Comparison of ENCODE assay signal across 8 cellular contexts in the genomic region with DNA sequence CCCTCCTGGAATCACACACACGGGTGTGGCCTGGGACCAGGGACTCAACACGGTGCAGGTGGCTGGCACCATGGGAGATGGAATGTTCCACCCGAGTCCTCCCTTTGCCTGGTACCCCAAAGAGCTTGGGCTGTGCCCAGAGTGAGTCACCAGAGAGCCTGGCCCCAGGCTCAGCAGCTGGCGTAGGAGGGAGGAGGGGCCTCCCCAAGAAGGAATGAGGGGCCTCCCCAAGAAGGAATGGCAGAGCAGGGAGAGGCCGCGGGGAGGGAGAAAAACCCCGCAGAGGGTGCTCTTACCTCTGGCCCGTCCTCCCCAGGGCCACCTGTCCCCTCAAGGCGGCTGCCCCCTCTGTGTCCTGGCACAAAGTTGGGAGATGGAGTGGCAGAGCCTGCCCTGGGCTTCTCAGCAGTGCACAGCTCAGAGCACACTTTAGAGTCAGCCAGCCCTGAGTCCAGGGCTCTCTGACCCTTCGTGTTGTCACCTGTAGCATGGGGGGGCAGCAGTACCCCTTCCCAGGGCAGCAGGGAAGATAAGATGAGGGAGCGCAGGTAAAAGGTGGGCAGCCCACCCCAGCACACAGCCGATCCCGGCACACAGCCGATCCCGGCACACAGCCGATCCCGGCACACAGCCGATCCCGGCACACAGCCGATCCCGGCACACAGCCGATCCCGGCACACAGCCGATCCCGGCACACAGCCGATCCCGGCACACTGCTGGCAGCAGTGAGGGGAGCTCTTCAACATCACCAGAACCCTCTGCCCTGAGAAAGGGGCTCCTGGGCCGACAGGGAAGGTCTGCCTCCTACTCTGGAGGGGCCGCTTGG. TPM values are rescaled to one million over a fixed set of nuclear protein-coding genes. Genes with fewer than 3 reads are reported as not detected.
DNase-seq lines count a peak whose midpoint lies in the region; ATAC-seq, FAIRE-seq and TF ChIP-seq lines count a peak whose summit lies in the region.

No MANE protein-coding gene starts in this region.

- peak overlapping the region; percentile 82 for H4K8ac ChIP-seq in neuronal stem cell (ENCODE audit: low read depth, low read length)

- no peak overlapping the region for H2BK12ac ChIP-seq in neuronal stem cell (ENCODE audit: low read length)

- H2BK120ac ChIP-seq in neuronal stem cell (ENCODE audit: low read depth, low read length): no peak overlapping the region

- H3K27ac Mint-ChIP-seq in CD8-positive, alpha-beta memory T cell: peak overlapping the region; percentile 88 to 99 (median 98)

- TF ChIP-seq RAD21 in GM12878 (IDR thresholded peaks at IDR 0.05; ENCODE audit: insufficient read depth, low read depth, low read length): no peak

- H3K9me3 ChIP-seq in CD8-positive, alpha-beta memory T cell (ENCODE audit: low read length): no peaks in the 10 kb centered on the region
- H3K9me3 ChIP-seq in Karpas-422 (ENCODE audit: low read length) (no peaks in the 10 kb centered on the region), GM12878 (replicated peaks; ENCODE audit: control insufficient read depth, insufficient read depth, low read length) (no peaks in the 10 kb centered on the region), neuronal stem cell (replicated peaks in 1 of 2; ENCODE audit: control insufficient read depth in 2 of 2, insufficient read depth in 1 of 2, low read depth in 1 of 2, low read length in 2 of 2) (no peaks in the 10 kb centered on the region)

- peak overlapping the region; percentile 92 for H3K4me3 ChIP-seq in CD8-positive, alpha-beta memory T cell (ENCODE audit: low read length)
- H3K4me3 ChIP-seq in Karpas-422 (ENCODE audit: low read length) (peak overlapping the region; percentile 73), GM12878 (peak overlapping the region; percentile 89), neuronal stem cell (ENCODE audit: low read length in 2 of 2) (no peak overlapping the region)

- H3K79me2 ChIP-seq in Karpas-422 (ENCODE audit: low read length) (peaks cover 37% of the 10 kb centered on the region), GM12878 (ENCODE audit: control insufficient read depth, insufficient read depth, low read length) (peaks cover 47% of the 10 kb centered on the region)

- no peak for TF ChIP-seq EP300 in GM12878 (IDR thresholded peaks at IDR 0.05; ENCODE audit: borderline replicate concordance in 1 of 2, control insufficient read depth in 1 of 2, low read depth in 2 of 2, low read length in 2 of 2)

- WGBS in GM12878 (ENCODE audit: insufficient coverage, insufficient replicate concordance, low lambda C conversion rate, missing lambda C conversion rate): 10% methylated on average over 29 of the region's 29 CpGs
- WGBS in neuronal stem cell (ENCODE audit: extremely low coverage in 2 of 2, insufficient read length in 2 of 2, insufficient replicate concordance in 1 of 2), 2 donors: no CpG with 5 or more reads among the region's 29 CpGs

- no peak overlapping the region for H4K91ac ChIP-seq in neuronal stem cell (ENCODE audit: low read depth, low read length, poor library complexity)

- DNase-seq in CD8-positive, alpha-beta memory T cell: no peak
- DNase-seq in Karpas-422 (no peak), GM12878 (ENCODE audit: low read depth, low spot score) (no peak), neuronal stem cell (ENCODE audit: low spot score) (no peak), NCI-H187 (lab: John Stamatoyannopoulos, UW) (no peak)

- H3K36me3 ChIP-seq in CD8-positive, alpha-beta memory T cell (ENCODE audit: insufficient read depth, low read length): peaks cover 7% of the 10 kb centered on the region
- H3K36me3 ChIP-seq in Karpas-422 (ENCODE audit: insufficient read depth, low read length): no peaks in the 10 kb centered on the region
- H3K36me3 ChIP-seq in GM12878 (ENCODE audit: control insufficient read depth in 2 of 2, insufficient read depth in 2 of 2, low read length in 1 of 2): peaks cover 2 to 6% of the 10 kb centered on the region in 2 experiments; a peak in 3 of 4 replicates
- no peaks in the 10 kb centered on the region for H3K36me3 ChIP-seq in neuronal stem cell (replicated peaks in 1 of 2; ENCODE audit: control insufficient read depth in 2 of 2, insufficient read depth in 2 of 2, low read length in 2 of 2)

- peaks cover 52% of the 10 kb centered on the region for H3K4me1 ChIP-seq in CD8-positive, alpha-beta memory T cell (ENCODE audit: insufficient read depth, low read length)
- H3K4me1 ChIP-seq in Karpas-422 (ENCODE audit: low read length): peaks cover 49% of the 10 kb centered on the region
- H3K4me1 ChIP-seq in GM12878 (ENCODE audit: control insufficient read depth, insufficient read depth, low read length): peaks cover 40% of the 10 kb centered on the region
- H3K4me1 ChIP-seq in neuronal stem cell (ENCODE audit: control insufficient read depth in 2 of 2, insufficient read depth in 1 of 2, low read depth in 1 of 2, low read length in 2 of 2): peaks cover 7 to 11% of the 10 kb centered on the region in 2 donors

- no peak for FAIRE-seq in GM12878 (lab: Jason Lieb, UNC)

- peak overlapping the region; percentile 9 for H3K14ac ChIP-seq in neuronal stem cell (ENCODE audit: low read length)

- peak overlapping the region; percentile 93 for H2BK15ac ChIP-seq in neuronal stem cell (ENCODE audit: low read length)

- peak overlapping the region; percentile 89 for H3K4me2 ChIP-seq in Karpas-422 (ENCODE audit: low read depth, low read length, poor library complexity, severe bottlenecking)
- H3K4me2 ChIP-seq in GM12878 (ENCODE audit: control insufficient read depth, insufficient read depth): peak overlapping the region; percentile 96
- peak overlapping the region; percentile 11 for H3K4me2 ChIP-seq in neuronal stem cell (ENCODE audit: insufficient read depth, low read length, poor library complexity, severe bottlenecking)

- H3K9me3 Mint-ChIP-seq in CD8-positive, alpha-beta memory T cell: peaks cover 0 to 3% (median 0%) of the 10 kb centered on the region in 5 donors

- H3K9ac ChIP-seq in Karpas-422 (ENCODE audit: low read length) (peak overlapping the region; percentile 81), GM12878 (ENCODE audit: control insufficient read depth, insufficient read depth, low read length) (peak overlapping the region; percentile 68), neuronal stem cell (ENCODE audit: low read depth, low read length, poor library complexity) (peak overlapping the region; percentile 60)

- no peaks in the 10 kb centered on the region for H3K27me3 ChIP-seq in CD8-positive, alpha-beta memory T cell (ENCODE audit: insufficient read depth, low read length, poor library complexity, severe bottlenecking)
- H3K27me3 ChIP-seq in Karpas-422 (ENCODE audit: low read length): no peaks in the 10 kb centered on the region
- no peaks in the 10 kb centered on the region for H3K27me3 ChIP-seq in GM12878 (replicated peaks in 1 of 2; ENCODE audit: control insufficient read depth in 2 of 2, insufficient read depth in 2 of 2, low read length in 1 of 2)
- peaks cover 0 to 24% (median 0%) of the 10 kb centered on the region in 3 experiments for H3K27me3 ChIP-seq in neuronal stem cell (ENCODE audit: control insufficient read depth in 3 of 3, insufficient read depth in 3 of 3, low read depth in 1 of 3, low read length in 3 of 3)

- no peak overlapping the region for H3K4ac ChIP-seq in neuronal stem cell (ENCODE audit: low read length)

- in situ Hi-C loops in GM12878 (cut with MboI): no loop called here

- H2AFZ ChIP-seq in Karpas-422 (ENCODE audit: low read length) (peak overlapping the region; percentile 60; the same call in 1 of the 2 replicates), GM12878 (ENCODE audit: control insufficient read depth, low read depth, low read length) (peak overlapping the region; percentile 79), neuronal stem cell (ENCODE audit: low read length) (peak overlapping the region; percentile 23)

- peak overlapping the region; percentile 60 for H2BK5ac ChIP-seq in neuronal stem cell (ENCODE audit: low read length)

- H3K23ac ChIP-seq in neuronal stem cell (ENCODE audit: low read depth, low read length, poor library complexity): peak overlapping the region; percentile 73

- no peaks in the 10 kb centered on the region for H3K27me3 Mint-ChIP-seq in CD8-positive, alpha-beta memory T cell

- no peaks in the 10 kb centered on the region for H3K79me1 ChIP-seq in neuronal stem cell (ENCODE audit: low read depth, low read length)

- H4K20me1 ChIP-seq in Karpas-422 (ENCODE audit: insufficient read depth, low read depth, low read length) (peaks cover 16% of the 10 kb centered on the region; the same call in 1 of the 2 replicates), GM12878 (ENCODE audit: control insufficient read depth, insufficient read depth) (no peaks in the 10 kb centered on the region)

- H2AK5ac ChIP-seq in neuronal stem cell (ENCODE audit: low read depth, low read length): peak overlapping the region; percentile 94

- peak overlapping the region; percentile 90 for H3K27ac ChIP-seq in CD8-positive, alpha-beta memory T cell (ENCODE audit: low read depth, low read length)
- H3K27ac ChIP-seq in Karpas-422 (ENCODE audit: low read length) (no peak overlapping the region), GM12878 (ENCODE audit: control insufficient read depth, insufficient read depth) (peak overlapping the region; percentile 82), neuronal stem cell (replicated peaks; ENCODE audit: low read length) (no peak overlapping the region)

- peaks cover 45 to 59% (median 50%) of the 10 kb centered on the region in 3 donors for H3K4me1 Mint-ChIP-seq in CD8-positive, alpha-beta memory T cell

- CTCF ChIA-PET in CD8-positive, alpha-beta memory T cell (lab: Charles Lee): interaction anchor here (1.0 to 3.5 kb wide), 5 partner anchors 9 to 221 kb away, joined by 3 to 23 read pairs (median 3); partner anchors contain the start of gene NPHP4
- CTCF ChIA-PET in GM12878 (lab: Yijun Ruan, JAX): interaction anchor here (0.7 to 2.9 kb wide), 6 partner anchors 9 to 160 kb away, joined by 3 to 15 read pairs (median 4); partner anchors contain the start of gene NPHP4

- H3K18ac ChIP-seq in neuronal stem cell (ENCODE audit: low read length): peak overlapping the region; percentile 85

- ATAC-seq in GM12878 (peak; percentile 6; the same call in 2 of the 3 replicates), GM21381 (IDR thresholded peaks at IDR 0.05; ENCODE audit: unreplicated experiment) (no peak), HG03521 (IDR thresholded peaks at IDR 0.05; ENCODE audit: unreplicated experiment) (no peak), HG02763 (IDR thresholded peaks at IDR 0.05; ENCODE audit: unreplicated experiment) (no peak)

- TSS peak; percentile 85 for BruUV-seq in GM12878 (replicated peaks; lab: Mats Ljungman, UMichigan)

- no peak for TF ChIP-seq POLR2A in GM12878 (IDR thresholded peaks at IDR 0.05; ENCODE audit: low read depth, low read length)

- SMC1A ChIA-PET in GM12878 (lab: Charles Lee; ENCODE audit: uncharacterized antibody, unreplicated experiment): interaction anchor here (1.0 to 1.8 kb wide), 5 partner anchors 32 to 35 kb away, joined by 4 to 8 read pairs (median 4); partner anchors contain the start of gene NPHP4

- RAD21 ChIA-PET in GM12878 (lab: Charles Lee; ENCODE audit: unreplicated experiment): interaction anchor here (1.1 to 3.1 kb wide), 3 partner anchors 31 to 35 kb away, joined by 3 to 13 read pairs (median 11); partner anchors contain the start of gene NPHP4

- TF ChIP-seq CTCF in GM12878 (IDR thresholded peaks at IDR 0.05 in 2 of 3, conservative IDR thresholded peaks at IDR 0.05 in 1 of 3; ENCODE audit: control insufficient read depth in 2 of 3, extremely low read depth in 1 of 3, insufficient read depth in 1 of 3, low read depth in 3 of 3, low read length in 3 of 3): no peak

- peak overlapping the region; percentile 81 to 97 (median 95) for H3K4me3 Mint-ChIP-seq in CD8-positive, alpha-beta memory T cell

- intact Hi-C loops in GM12878 (cut with micrococcal nuclease; ENCODE audit: unreplicated experiment): loop anchor here (1.0 to 5.0 kb wide), 2 partner anchors 33 to 172 kb away; partner anchors contain the start of genes NPHP4 and RPL22

- peaks cover 2 to 29% (median 5%) of the 10 kb centered on the region in 3 donors for H3K36me3 Mint-ChIP-seq in CD8-positive, alpha-beta memory T cell

- H3K9me2 ChIP-seq in Karpas-422 (replicated peaks; ENCODE audit: insufficient read depth, low read length): no peaks in the 10 kb centered on the region

- POLR2A ChIA-PET in CD8-positive, alpha-beta memory T cell (lab: Charles Lee): interaction anchor here (0.7 to 4.5 kb wide), 3 partner anchors 19 to 211 kb away, joined by 3 to 42 read pairs (median 4); partner anchors contain the start of genes ICMT and NPHP4
- POLR2A ChIA-PET in GM12878 (lab: Charles Lee): interaction anchor here (1.5 to 4.4 kb wide), 2 partner anchors 33 to 181 kb away, joined by 4 to 38 read pairs; partner anchors contain the start of genes NPHP4 and RNF207

RNA-seq across cellular contexts. Expression of gene KCNAB2, which starts 20.2 kb away (rescaled TPM):
- total RNA-seq in CD8-positive, alpha-beta memory T cell: 100 to 1,000 TPM; 171 TPM
- polyA plus RNA-seq in CD8-positive, alpha-beta memory T cell: 52.6 TPM
- 27.3 and 57.0 TPM in 2 replicates for total RNA-seq in Karpas-422 (2014; rRNA removed; shearing (Covaris generic); ENCODE audit: low replicate concordance)
- 140 and 169 TPM in 2 replicates for total RNA-seq in GM12878 (2013; cell fraction: nucleolus; rRNA removed)
- 46.6 and 55.6 TPM in 2 replicates for total RNA-seq in GM12878 (2014; rRNA removed)
- total RNA-seq in GM12878 (2014; rRNA removed; fragmentation: Illumina TruSeq; extraction: Trizol): 34.8 and 36.9 TPM in 2 replicates
- 118 and 123 TPM in 2 replicates for total RNA-seq in GM12878 (2021)
- polyA plus RNA-seq in GM12878 (2011; ENCODE audit: low read depth): 19.6 TPM
- polyA plus RNA-seq in GM12878 (2011; rRNA removed): 59.0 and 117 TPM in 2 replicates
- polyA plus RNA-seq in GM12878 (2011; cell fraction: cytosol; rRNA removed): 99.8 and 112 TPM in 2 replicates
- polyA plus RNA-seq in GM12878 (2011; cell fraction: nucleus; rRNA removed): 639 and 737 TPM in 2 replicates
- polyA plus RNA-seq in GM12878 (2012): 60.1 and 83.6 TPM in 2 replicates
- polyA plus RNA-seq in GM12878 (2014; fragmentation: Illumina TruSeq; extraction: Trizol): 23.7 and 57.4 TPM in 2 replicates
- 1 to 10 TPM; 2.9 to 4.7 TPM for polyA plus RNA-seq in GM12878 (2014; fragmentation: Nextera tagmentation; extraction: Ambion mirVana)
- polyA plus RNA-seq in GM12878 (2014; rRNA removed): 98.9 and 115 TPM in 2 replicates
- 10 to 100 TPM; 67.5 to 73.2 TPM for polyA plus RNA-seq in GM12878 (2016; fragmentation: Nextera tagmentation; extraction: Ambion mirVana)
- polyA minus RNA-seq in GM12878 (2011; rRNA and poly(A)+ RNA removed): 64.4 and 91.4 TPM in 2 replicates
- 39.9 and 41.6 TPM in 2 replicates for polyA minus RNA-seq in GM12878 (2011; cell fraction: cytosol; rRNA and poly(A)+ RNA removed)
- 90.3 and 105 TPM in 2 replicates for polyA minus RNA-seq in GM12878 (2011; cell fraction: nucleus; rRNA and poly(A)+ RNA removed)
- 5.4 TPM for polyA plus RNA-seq in neuronal stem cell (2013, experiment 1 of 2)
- polyA plus RNA-seq in neuronal stem cell (2013, experiment 2 of 2): 6.0 TPM

RNA-seq across cellular contexts. Expression of gene NPHP4, which starts 33.3 kb away (rescaled TPM):
- total RNA-seq in CD8-positive, alpha-beta memory T cell: 10 to 100 TPM; 11.2 to 11.5 TPM
- polyA plus RNA-seq in CD8-positive, alpha-beta memory T cell: 1.2 TPM
- total RNA-seq in Karpas-422 (2014; rRNA removed; shearing (Covaris generic); ENCODE audit: low replicate concordance): 3.9 and 7.9 TPM in 2 replicates
- 33.2 and 39.6 TPM in 2 replicates for total RNA-seq in GM12878 (2013; cell fraction: nucleolus; rRNA removed)
- total RNA-seq in GM12878 (2014; rRNA removed) (3.2 and 3.8 TPM in 2 replicates), GM12878 (2014; rRNA removed; fragmentation: Illumina TruSeq; extraction: Trizol) (2.1 TPM in 2 replicates), GM12878 (2021) (8.3 and 10.5 TPM in 2 replicates)
- 1.9 TPM for polyA plus RNA-seq in GM12878 (2011; ENCODE audit: low read depth)
- polyA plus RNA-seq in GM12878 (2011; rRNA removed) (1.6 and 2.9 TPM in 2 replicates), GM12878 (2014; fragmentation: Illumina TruSeq; extraction: Trizol) (1.4 and 2.6 TPM in 2 replicates), GM12878 (2014; fragmentation: Nextera tagmentation; extraction: Ambion mirVana) (under 1 TPM; 0.16 to 0.66 TPM), GM12878 (2014; rRNA removed) (5.3 and 6.8 TPM in 2 replicates), GM12878 (2016; fragmentation: Nextera tagmentation; extraction: Ambion mirVana) (1 to 10 TPM; 3.3 TPM)
- polyA plus RNA-seq in GM12878 (2011; cell fraction: cytosol; rRNA removed): 3.3 and 4.8 TPM in 2 replicates
- polyA plus RNA-seq in GM12878 (2011; cell fraction: nucleus; rRNA removed): 41.4 and 46.9 TPM in 2 replicates
- polyA plus RNA-seq in GM12878 (2012): 4.5 and 4.6 TPM in 2 replicates
- 5.6 and 11.7 TPM in 2 replicates for polyA minus RNA-seq in GM12878 (2011; rRNA and poly(A)+ RNA removed)
- polyA minus RNA-seq in GM12878 (2011; cell fraction: cytosol; rRNA and poly(A)+ RNA removed): 3.8 and 4.0 TPM in 2 replicates
- polyA minus RNA-seq in GM12878 (2011; cell fraction: nucleus; rRNA and poly(A)+ RNA removed): 11.2 and 18.5 TPM in 2 replicates
- polyA plus RNA-seq in neuronal stem cell (2013, experiment 1 of 2): 9.7 TPM
- 9.5 TPM for polyA plus RNA-seq in neuronal stem cell (2013, experiment 2 of 2)

Comparison
In these comparisons a context has a peak if more than half of its experiments do, and no peak if none do; other contexts are left out.
1. H3K27ac ChIP-seq: peak in CD8-positive, alpha-beta memory T cell (single experiment) and GM12878 (single experiment); none in Karpas-422 (single experiment) and neuronal stem cell (single experiment).
2. H3K4me3 ChIP-seq: peak in CD8-positive, alpha-beta memory T cell (single experiment), Karpas-422 (single experiment) and GM12878 (single experiment); none in neuronal stem cell (0 of 2).
3. H2AFZ ChIP-seq: peak in every context shown above with its lines; median percentile 79 in GM12878; 60 in Karpas-422; 23 in neuronal stem cell.
4. H3K4me2 ChIP-seq: peak in every context shown above with its lines; median percentile 96 in GM12878; 89 in Karpas-422; 11 in neuronal stem cell.
5. Peak in every context shown above with its lines, with median percentiles within 50 percentile points of each other: H3K9ac ChIP-seq.